In the genomic region with DNA sequence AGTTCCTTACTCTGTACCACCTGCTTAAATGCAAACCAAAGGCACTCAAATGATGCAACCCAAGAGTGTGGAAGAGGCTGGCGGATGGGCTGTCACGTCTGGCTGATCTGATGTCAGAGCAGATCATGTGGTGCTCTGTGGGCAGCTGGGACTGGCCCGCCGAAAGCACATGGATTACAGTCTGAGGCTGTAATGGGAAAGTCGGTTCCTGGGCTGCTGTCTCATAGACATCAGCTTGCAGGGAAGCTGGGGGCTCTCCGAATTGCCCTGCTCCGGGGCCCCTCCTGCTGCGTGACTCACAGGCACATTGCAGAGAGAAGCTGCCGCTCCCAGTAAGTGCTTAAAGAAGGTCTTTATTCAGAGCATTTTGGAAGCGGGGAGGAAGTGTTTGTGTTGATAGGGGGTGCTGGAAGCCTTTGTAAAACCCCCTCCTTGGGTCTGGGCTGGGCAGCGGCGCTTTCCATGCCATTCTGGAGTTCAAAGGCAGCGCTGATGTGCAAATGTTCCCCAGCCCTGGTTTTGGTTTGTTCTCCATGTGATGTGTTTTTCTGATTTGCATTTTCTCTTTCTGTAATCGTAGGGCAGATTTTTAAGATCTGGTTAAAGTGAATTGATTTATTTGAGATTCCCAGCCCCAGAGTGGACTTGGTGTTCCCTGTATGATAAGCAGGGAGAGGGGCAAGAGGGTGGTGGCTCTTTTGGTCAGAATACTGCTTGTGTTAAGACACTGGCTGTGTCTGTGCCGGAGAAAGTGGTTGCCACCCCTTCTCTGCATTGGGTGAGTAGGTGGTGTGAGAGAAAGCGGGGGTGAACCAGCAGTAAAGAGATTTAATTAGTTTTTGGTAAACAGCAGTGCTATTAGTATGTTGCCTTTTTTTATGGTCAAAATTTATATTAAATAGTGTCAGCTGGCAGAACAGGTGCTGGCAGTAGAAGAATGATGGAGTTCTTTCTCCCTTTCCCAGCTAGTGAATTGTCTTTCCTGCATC, we compare ENCODE assay signal across 8 cellular contexts.
A peak's percentile ranks its signal among the peaks of the same experiment; 100 is the strongest.
DNase-seq lines count a peak whose midpoint lies in the region; ATAC-seq and TF ChIP-seq lines count a peak whose summit lies in the region.

No MANE protein-coding gene starts in this region.

- no peaks in the 10 kb centered on the region for H3K27me3 ChIP-seq in BJ (ENCODE audit: control insufficient read depth, insufficient read depth, low read length)
- H3K27me3 ChIP-seq in esophagus squamous epithelium: no peaks in the 10 kb centered on the region
- no peaks in the 10 kb centered on the region for H3K27me3 ChIP-seq in muscle layer of duodenum (ENCODE audit: low read depth, low read length)
- no peaks in the 10 kb centered on the region for H3K27me3 ChIP-seq in suprapubic skin

- TF ChIP-seq POLR2A in esophagus squamous epithelium (IDR thresholded peaks at IDR 0.05) (no peak), suprapubic skin (IDR thresholded peaks at IDR 0.05) (peak in 1 of 2 donors; percentile 28)

- intact Hi-C loops in esophagus squamous epithelium (cut with DNase I): no loop called here

- H3K27ac ChIP-seq in esophagus squamous epithelium: peak overlapping the region in 3 of 4 donors; percentile 5 to 42 (median 29)
- peak overlapping the region; percentile 67 for H3K27ac ChIP-seq in muscle layer of duodenum (ENCODE audit: low read length)
- peak overlapping the region; percentile 74 for H3K27ac ChIP-seq in suprapubic skin

- ATAC-seq in GM18870 (IDR thresholded peaks at IDR 0.05; ENCODE audit: unreplicated experiment) (peak; percentile 90), HG03045 (IDR thresholded peaks at IDR 0.05; ENCODE audit: unreplicated experiment) (peak; percentile 98)

- TF ChIP-seq CTCF in BJ (IDR thresholded peaks at IDR 0.05; ENCODE audit: insufficient read depth, low read depth, low read length): no peak
- TF ChIP-seq CTCF in esophagus squamous epithelium (IDR thresholded peaks at IDR 0.05): no peak
- no peak for TF ChIP-seq CTCF in suprapubic skin (IDR thresholded peaks at IDR 0.05)

- H3K4me3 ChIP-seq in BJ (ENCODE audit: low read depth, low read length) (peak overlapping the region; percentile 48), esophagus squamous epithelium (peak overlapping the region; percentile 16 to 62 (median 45)), muscle layer of duodenum (ENCODE audit: low read depth in 1 of 2, low read length in 2 of 2) (peak overlapping the region; percentile 63 to 71), suprapubic skin (peak overlapping the region; percentile 52)

- POLR2A ChIA-PET in BJ (lab: Charles Lee): no interaction called here

- TF ChIP-seq EP300 in suprapubic skin (IDR thresholded peaks at IDR 0.05): no peak

- CTCF ChIA-PET in BJ (lab: Yijun Ruan, JAX): interaction anchor here (0.6 to 1.6 kb wide), 5 partner anchors 52 to 410 kb away, joined by 3 read pairs; no protein-coding TSS in a partner anchor

- H3K9me3 ChIP-seq in esophagus squamous epithelium (no peaks in the 10 kb centered on the region), muscle layer of duodenum (ENCODE audit: control insufficient read depth in 1 of 2, low read length in 2 of 2) (no peaks in the 10 kb centered on the region), suprapubic skin (no peaks in the 10 kb centered on the region)

- H3K36me3 ChIP-seq in BJ (ENCODE audit: control insufficient read depth, insufficient read depth, low read length): no peaks in the 10 kb centered on the region
- no peaks in the 10 kb centered on the region for H3K36me3 ChIP-seq in esophagus squamous epithelium
- H3K36me3 ChIP-seq in muscle layer of duodenum (ENCODE audit: control insufficient read depth in 1 of 2, insufficient read depth in 2 of 2, low read length in 2 of 2): no peaks in the 10 kb centered on the region
- no peaks in the 10 kb centered on the region for H3K36me3 ChIP-seq in suprapubic skin

- DNase-seq in BJ (ENCODE audit: low read depth) (peak; percentile 69), NCI-H2171 (lab: John Stamatoyannopoulos, UW) (peak; percentile 45), esophagus squamous epithelium (lab: John Stamatoyannopoulos, UW) (no peak), suprapubic skin (ENCODE audit: low spot score in 2 of 2) (peak; percentile 85 to 89)
- DNase-seq in activated CD4-positive, alpha-beta T cell treated with anti-CD3 and anti-CD28 coated beads, Interleukin-2, amount 50 U/mL, for 48 hours: peak; percentile 42 to 58

- 6 to 7% methylated on average over 11 to 12 of the region's 16 CpGs for WGBS in esophagus squamous epithelium, 2 donors
- 4% methylated on average over 14 of the region's 16 CpGs for whole genome bisulfite sequencing in suprapubic skin

- H3K4me1 ChIP-seq in esophagus squamous epithelium: peaks cover 0 to 13% (median 8%) of the 10 kb centered on the region in 3 donors
- no peaks in the 10 kb centered on the region for H3K4me1 ChIP-seq in muscle layer of duodenum (ENCODE audit: control insufficient read depth in 1 of 2, insufficient read depth in 2 of 2, low read length in 2 of 2)
- H3K4me1 ChIP-seq in suprapubic skin: peaks cover 16% of the 10 kb centered on the region
